ENCODE assay signal across 1 cellular context in genomic region chr6:32191696-32192607, GRCh38.
TF ChIP-seq lines count a peak whose summit lies in the region.

No MANE protein-coding gene starts in this region.

TF ChIP-seq in GM12878, 131 proteins besides CTCF, POLR2A, EP300 and RAD21:
- TF ChIP-seq MYB (IDR thresholded peaks at IDR 0.05; ENCODE audit: borderline replicate concordance, low read depth, low read length) (no peak), HDGF (IDR thresholded peaks at IDR 0.05) (peak; percentile 84; the same call in 1 of the 2 replicates), MTA2 (IDR thresholded peaks at IDR 0.05; ENCODE audit: low read depth) (0 out of 2 replicates have a peak, but pooled peaks have one; percentile 14), MLLT1 (IDR thresholded peaks at IDR 0.05) (peak; percentile 16; the same call in 1 of the 2 replicates), GATAD2B (conservative IDR thresholded peaks at IDR 0.05; ENCODE audit: low read depth) (no peak), LARP7 (IDR thresholded peaks at IDR 0.05) (peak; percentile 26), NR2F1 (conservative IDR thresholded peaks at IDR 0.05) (peak; percentile 39; the same call in 1 of the 2 replicates), NBN (IDR thresholded peaks at IDR 0.05) (peak; percentile 59; the same call in 1 of the 2 replicates), POLR2AphosphoS5 (IDR thresholded peaks at IDR 0.05; ENCODE audit: low read length) (peak; percentile 55; the same call in 1 of the 2 replicates), ZNF622 (IDR thresholded peaks at IDR 0.05) (no peak), SMARCA5 (IDR thresholded peaks at IDR 0.05) (0 out of 2 replicates have a peak, but pooled peaks have one; percentile 46), NR2C1 (IDR thresholded peaks at IDR 0.05) (no peak), ASH2L (IDR thresholded peaks at IDR 0.05; ENCODE audit: borderline replicate concordance, low read depth) (no peak), TCF3 (IDR thresholded peaks at IDR 0.05; ENCODE audit: borderline replicate concordance, insufficient read depth, low read depth, low read length) (no peak), RUNX3 (IDR thresholded peaks at IDR 0.05; ENCODE audit: low read length) (no peak), WRNIP1 (IDR thresholded peaks at IDR 0.05; ENCODE audit: borderline replicate concordance, low read depth, low read length) (peak; percentile 86; the same call in 1 of the 2 replicates), DPF2 (IDR thresholded peaks at IDR 0.05) (peak; percentile 16; the same call in 1 of the 2 replicates), IKZF1 (conservative IDR thresholded peaks at IDR 0.05) (0 out of 2 replicates have a peak, but pooled peaks have one; percentile 14), CHD2 (IDR thresholded peaks at IDR 0.05; ENCODE audit: borderline replicate concordance, low read depth, low read length) (0 out of 2 replicates have a peak, but pooled peaks have one; percentile 23), IKZF2 (IDR thresholded peaks at IDR 0.05) (peak; percentile 11 to 43; a peak in 1 of 4 replicates), ATF7 (IDR thresholded peaks at IDR 0.05; ENCODE audit: low read depth) (peak; percentile 72)
- TF ChIP-seq, protein P1, sequence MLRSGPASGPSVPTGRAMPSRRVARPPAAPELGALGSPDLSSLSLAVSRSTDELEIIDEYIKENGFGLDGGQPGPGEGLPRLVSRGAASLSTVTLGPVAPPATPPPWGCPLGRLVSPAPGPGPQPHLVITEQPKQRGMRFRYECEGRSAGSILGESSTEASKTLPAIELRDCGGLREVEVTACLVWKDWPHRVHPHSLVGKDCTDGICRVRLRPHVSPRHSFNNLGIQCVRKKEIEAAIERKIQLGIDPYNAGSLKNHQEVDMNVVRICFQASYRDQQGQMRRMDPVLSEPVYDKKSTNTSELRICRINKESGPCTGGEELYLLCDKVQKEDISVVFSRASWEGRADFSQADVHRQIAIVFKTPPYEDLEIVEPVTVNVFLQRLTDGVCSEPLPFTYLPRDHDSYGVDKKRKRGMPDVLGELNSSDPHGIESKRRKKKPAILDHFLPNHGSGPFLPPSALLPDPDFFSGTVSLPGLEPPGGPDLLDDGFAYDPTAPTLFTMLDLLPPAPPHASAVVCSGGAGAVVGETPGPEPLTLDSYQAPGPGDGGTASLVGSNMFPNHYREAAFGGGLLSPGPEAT (IDR thresholded peaks at IDR 0.05; ENCODE audit: low read depth) = peak; percentile 14; the same call in 1 of the 2 replicates
